In genomic region chr17:45148183-45149036, GRCh38 we compare ENCODE assay signal across 8 cellular contexts. TPM values are rescaled to one million over a fixed set of nuclear protein-coding genes. Genes with fewer than 3 reads are reported as not detected.
A peak's percentile ranks its signal among the peaks of the same experiment; 100 is the strongest.
DNase-seq lines count a peak whose midpoint lies in the region; ATAC-seq, FAIRE-seq and TF ChIP-seq lines count a peak whose summit lies in the region.

Gene HEXIM1 (plus strand): TSS chr17:45148475. CDS start chr17:45149191, 716 bp downstream.

- H3K4me2 ChIP-seq in OCI-LY3 (ENCODE audit: low read length), result peak within 1 kb of the TSS; percentile 95

- peak within 1 kb of the TSS; percentile 79 for H3K9ac ChIP-seq in OCI-LY3 (ENCODE audit: low read length)

- ATAC-seq in GM21515 (IDR thresholded peaks at IDR 0.05; ENCODE audit: unreplicated experiment), result peak; percentile 66

- H3K27ac ChIP-seq in OCI-LY3 (ENCODE audit: low read length), result peak within 1 kb of the TSS; percentile 83
- H3K27ac ChIP-seq in mesodermal cell (ENCODE audit: low read depth, low read length, severe bottlenecking), result peak within 1 kb of the TSS; percentile 100

- H3K4me1 Mint-ChIP-seq in Calu3 (ENCODE audit: low read depth, unreplicated experiment), result peaks cover 39% of the 10 kb centered on the region

- 0 to 1% methylated on average over 56 to 58 of the region's 58 CpGs for WGBS in mesodermal cell (ENCODE audit: insufficient coverage in 2 of 2), 2 experiments

- peak within 1 kb of the TSS; percentile 98 for H3K4me3 Mint-ChIP-seq in Calu3 (ENCODE audit: low read depth, unreplicated experiment)

- H3K79me2 ChIP-seq in OCI-LY3 (ENCODE audit: low read length), result peaks cover 27% of the 10 kb centered on the region

- H3K36me3 ChIP-seq in OCI-LY3 (replicated peaks; ENCODE audit: low read depth, low read length), result no peaks in the 10 kb centered on the region
- H3K36me3 ChIP-seq in mesodermal cell (ENCODE audit: control insufficient read depth, insufficient read depth, low read length), result peaks cover 12% of the 10 kb centered on the region

- H3K27ac Mint-ChIP-seq in Calu3 (ENCODE audit: unreplicated experiment), result peak within 1 kb of the TSS; percentile 100

- peak; percentile 97 for FAIRE-seq in endometrium (lab: Jason Lieb, UNC)

- peak within 1 kb of the TSS; percentile 86 for H3K4me3 ChIP-seq in OCI-LY3 (ENCODE audit: low read length)
- peak within 1 kb of the TSS; percentile 93 for H3K4me3 ChIP-seq in mesodermal cell (ENCODE audit: extremely low read depth, insufficient read depth, low read length, poor library complexity, severe bottlenecking)

- TF ChIP-seq CTCF in Calu3 (IDR thresholded peaks at IDR 0.05; ENCODE audit: unreplicated experiment), result no peak
- TF ChIP-seq CTCF in OCI-LY3 (IDR thresholded peaks at IDR 0.05; ENCODE audit: low read depth, low read length), result no peak

- H3K36me3 Mint-ChIP-seq in Calu3 (ENCODE audit: insufficient read depth, unreplicated experiment), result peaks cover 79% of the 10 kb centered on the region

- peak within 1 kb of the TSS; percentile 70 for H2AFZ ChIP-seq in OCI-LY3 (ENCODE audit: low read depth, low read length)

- CTCF ChIA-PET in Calu3 (lab: Charles Lee), result interaction anchor here (0.6 to 7.8 kb wide), 22 partner anchors 10 to 976 kb away, joined by 3 to 253 read pairs (median 6); partner anchors contain the start of genes ACBD4 and HEXIM2

- peak; percentile 100 for DNase-seq in Calu3
- peak; percentile 99 for DNase-seq in HuH-7 (ENCODE audit: low spot score)
- peak; percentile 99 for DNase-seq in activated CD8-positive, alpha-beta memory T cell treated with anti-CD3 and anti-CD28 coated beads, Interleukin-2, amount 50 U/mL, for 48 hours
- DNase-seq in stimulated activated CD8-positive, alpha-beta memory T cell treated with anti-CD3 and anti-CD28 coated beads, Interleukin-15, amount 100 ng/mL, for 4 hours (ENCODE audit: low read depth in 2 of 2), result peak; percentile 98

- H3K9me3 Mint-ChIP-seq in Calu3 (ENCODE audit: low read depth, unreplicated experiment), result no peaks in the 10 kb centered on the region

- H3K27me3 Mint-ChIP-seq in Calu3 (ENCODE audit: unreplicated experiment), result peaks cover 14% of the 10 kb centered on the region

- intact Hi-C loops in Calu3 (cut with micrococcal nuclease; ENCODE audit: unreplicated experiment), result loop anchor here (1.0 to 10.0 kb wide), 2 partner anchors 24 to 236 kb away; no protein-coding TSS in a partner anchor

- H3K9me3 ChIP-seq in OCI-LY3 (ENCODE audit: insufficient read depth, low read length) (no peaks in the 10 kb centered on the region), mesodermal cell (ENCODE audit: control insufficient read depth, low read length) (no peaks in the 10 kb centered on the region)

- TSS peak; percentile 73 for BruUV-seq in Calu3 (replicated peaks; lab: Mats Ljungman, UMichigan)

- no peaks in the 10 kb centered on the region for H3K27me3 ChIP-seq in OCI-LY3 (ENCODE audit: low read depth, low read length)

- H3K4me1 ChIP-seq in OCI-LY3 (ENCODE audit: low read length), result peaks cover 22% of the 10 kb centered on the region
- peaks cover 5% of the 10 kb centered on the region for H3K4me1 ChIP-seq in mesodermal cell (ENCODE audit: control insufficient read depth, insufficient read depth, low read length, poor library complexity, severe bottlenecking)

- peaks cover 13% of the 10 kb centered on the region for H4K20me1 ChIP-seq in OCI-LY3 (ENCODE audit: insufficient read depth, low read length)

RNA-seq across cellular contexts. Expression of gene HEXIM1, which starts in this region (rescaled TPM):
- total RNA-seq in Calu3 (2022), result 57.2 and 64.7 TPM in 2 replicates
- 19.6 TPM for polyA plus RNA-seq in mesodermal cell (2013, experiment 1 of 2)
- 17.0 TPM for polyA plus RNA-seq in mesodermal cell (2013, experiment 2 of 2)

Comparison
In these comparisons a context has a peak if more than half of its experiments do, and no peak if none do; other contexts are left out.
1. Peak in every context shown above with its lines: DNase-seq, ATAC-seq, H3K4me3 ChIP-seq and H3K27ac ChIP-seq.